ENCODE assay signal across 11 cellular contexts in the genomic region with DNA sequence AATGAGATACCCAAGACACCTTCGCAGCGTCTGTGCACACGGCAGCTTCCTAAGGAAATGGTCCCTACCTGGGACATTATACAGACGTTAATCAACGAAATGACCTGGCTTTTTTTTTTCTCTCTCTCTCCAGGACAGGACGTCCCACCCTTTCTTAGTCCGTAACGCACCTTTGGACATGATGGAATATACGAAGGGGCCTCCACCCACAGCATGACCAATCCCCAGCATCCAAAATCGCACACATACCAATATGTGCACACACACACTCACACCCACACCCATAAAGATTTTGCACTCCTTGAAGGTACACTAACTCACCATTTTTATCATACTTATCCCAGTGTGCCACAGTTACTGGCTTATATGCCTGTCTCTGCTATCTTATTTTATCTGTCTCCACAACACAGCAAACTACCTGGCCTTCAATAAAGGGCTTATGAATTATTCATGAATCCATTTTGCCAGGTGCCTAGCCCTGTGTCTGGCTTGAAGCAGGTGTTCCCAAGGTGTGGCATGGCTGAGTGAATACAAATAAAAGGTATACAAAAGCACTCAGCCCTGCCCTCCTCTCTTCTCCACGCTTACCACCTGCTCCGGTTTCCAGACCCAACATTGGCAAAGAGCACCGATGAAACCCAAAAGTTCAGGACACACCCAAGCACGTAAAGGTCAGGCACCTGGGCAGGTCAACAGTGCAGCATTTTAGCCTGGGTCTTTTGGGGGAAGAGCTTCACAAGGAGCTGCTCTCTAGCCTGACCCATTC. TPM values are rescaled to one million over a fixed set of nuclear protein-coding genes. Genes with fewer than 3 reads are reported as not detected.
DNase-seq lines count a peak whose midpoint lies in the region; ATAC-seq and TF ChIP-seq lines count a peak whose summit lies in the region.
"Had no signal": no experiment of that assay in that cellular context is flagged by ENCODE, and none has a peak within 500 bp of the region (broad histone marks: within the 10 kb centered on the region; RNA-seq: fewer than 3 reads in every experiment).

No MANE protein-coding gene starts in this region.

- WGBS in mammary epithelial cell (ENCODE audit: low coverage, missing lambda C conversion rate): 3% methylated on average over 8 of the region's 14 CpGs

- H2AFZ ChIP-seq in mammary epithelial cell (ENCODE audit: low read depth, low read length) (no peak overlapping the region), osteoblast (ENCODE audit: low read length) (no peak overlapping the region)

- peak overlapping the region; percentile 67 for H3K4me3 Mint-ChIP-seq in Calu3 (ENCODE audit: low read depth, unreplicated experiment)

- dilution Hi-C loops in mammary epithelial cell (cut with HindIII; ENCODE audit: low sequenced_read_pairs): no loop called here

- ATAC-seq in HG03039 (IDR thresholded peaks at IDR 0.05; ENCODE audit: unreplicated experiment): no peak

- no peaks in the 10 kb centered on the region for H3K9me3 ChIP-seq in mammary epithelial cell (replicated peaks; ENCODE audit: insufficient read depth, low read length)
- H3K9me3 ChIP-seq in osteoblast (ENCODE audit: low read depth, low read length): no peaks in the 10 kb centered on the region
- H3K9me3 ChIP-seq: thoracic aorta had no signal

- H3K79me2 ChIP-seq in mammary epithelial cell (ENCODE audit: insufficient read depth, low read length): peaks cover 75% of the 10 kb centered on the region
- H3K79me2 ChIP-seq in osteoblast (ENCODE audit: insufficient read depth, low read length): no peaks in the 10 kb centered on the region

- H3K4me2 ChIP-seq in mammary epithelial cell (ENCODE audit: insufficient read depth, low read depth, low read length): peak overlapping the region; percentile 91
- H3K4me2 ChIP-seq in osteoblast (ENCODE audit: insufficient read depth, low read length): peak overlapping the region; percentile 44

- no peaks in the 10 kb centered on the region for H3K9me3 Mint-ChIP-seq in Calu3 (ENCODE audit: low read depth, unreplicated experiment)

- H3K27me3 ChIP-seq in mammary epithelial cell (ENCODE audit: insufficient read depth, low read length): no peaks in the 10 kb centered on the region
- no peaks in the 10 kb centered on the region for H3K27me3 ChIP-seq in osteoblast (ENCODE audit: insufficient read depth, low read length)

- intact Hi-C loops in Calu3 (cut with micrococcal nuclease; ENCODE audit: unreplicated experiment): loop anchor here (10.0 kb wide), 2 partner anchors 48 to 158 kb away; no protein-coding TSS in a partner anchor
- intact Hi-C loops in mammary epithelial cell (cut with micrococcal nuclease): loop anchor here (2.0 to 10.0 kb wide), 2 partner anchors 88 to 158 kb away; no protein-coding TSS in a partner anchor

- TSS peak; percentile 14 for BruUV-seq in Calu3 (replicated peaks; lab: Mats Ljungman, UMichigan)
- TSS peak; percentile 61 for BruUV-seq in mammary epithelial cell (replicated peaks; lab: Mats Ljungman, UMichigan)

- H3K36me3 ChIP-seq in mammary epithelial cell (ENCODE audit: insufficient read depth, low read length) (no peaks in the 10 kb centered on the region), osteoblast (ENCODE audit: insufficient read depth, low read length) (no peaks in the 10 kb centered on the region)
- H3K36me3 ChIP-seq: thoracic aorta had no signal

- peaks cover 85% of the 10 kb centered on the region for H3K4me1 Mint-ChIP-seq in Calu3 (ENCODE audit: low read depth, unreplicated experiment)

- peak overlapping the region; percentile 81 for H3K27ac Mint-ChIP-seq in Calu3 (ENCODE audit: unreplicated experiment)

- peaks cover 57% of the 10 kb centered on the region for H3K36me3 Mint-ChIP-seq in Calu3 (ENCODE audit: insufficient read depth, unreplicated experiment)

- H4K20me1 ChIP-seq in mammary epithelial cell (ENCODE audit: insufficient read depth, low read length): peaks cover 5% of the 10 kb centered on the region
- no peaks in the 10 kb centered on the region for H4K20me1 ChIP-seq in osteoblast (ENCODE audit: insufficient read depth, low read length)

- no peaks in the 10 kb centered on the region for H3K27me3 Mint-ChIP-seq in Calu3 (ENCODE audit: unreplicated experiment)

- H3K4me1 ChIP-seq in mammary epithelial cell (ENCODE audit: insufficient read depth, low read length) (peaks cover 48% of the 10 kb centered on the region), osteoblast (ENCODE audit: insufficient read depth, low read length) (peaks cover 43% of the 10 kb centered on the region)

- peak overlapping the region; percentile 64 to 90 (median 87) for H3K4me3 ChIP-seq in mammary epithelial cell (replicated peaks in 1 of 3; ENCODE audit: insufficient read depth in 1 of 3, low read depth in 2 of 3, low read length in 3 of 3)
- no peak overlapping the region for H3K4me3 ChIP-seq in osteoblast (ENCODE audit: insufficient read depth, low read length)
- H3K4me3 ChIP-seq: thoracic aorta had no signal

- in situ Hi-C loops in mammary epithelial cell (cut with MboI; ENCODE audit: low sequenced_read_pairs in 2 of 2): loop anchor here in 1 of 2 donors (5.0 kb wide), 1 partner anchor 36 kb away; no protein-coding TSS in a partner anchor

- TF ChIP-seq CTCF in Calu3 (IDR thresholded peaks at IDR 0.05; ENCODE audit: unreplicated experiment) (no peak), mammary epithelial cell (conservative IDR thresholded peaks at IDR 0.05 in 1 of 2, IDR thresholded peaks at IDR 0.05 in 1 of 2; ENCODE audit: extremely low read depth in 1 of 2, insufficient read depth in 1 of 2, low read depth in 1 of 2, low read length in 2 of 2) (no peak), osteoblast (IDR thresholded peaks at IDR 0.05; ENCODE audit: extremely low read depth, low read depth, low read length) (no peak)

- no peak for DNase-seq in Calu3
- peak; percentile 79 to 94 for DNase-seq in NCI-H2081 (lab: John Stamatoyannopoulos, UW)
- no peak for DNase-seq in mammary epithelial cell
- peak; percentile 72 for DNase-seq in osteoblast (ENCODE audit: insufficient read length, low spot score, missing footprints)
- no peak for DNase-seq in NCI-H524 treated with DMSO at 0.1 percent for 48 hours (lab: John Stamatoyannopoulos, UW)
- no peak for DNase-seq in stimulated activated CD4-positive, alpha-beta T cell treated with anti-CD3 and anti-CD28 coated beads, Interleukin-15, amount 100 ng/mL, for 24 hours
- no peak for DNase-seq in GM19238 (ENCODE audit: insufficient read length, low spot score)
- DNase-seq: activated CD4-positive, alpha-beta T cell treated with anti-CD3 and anti-CD28 coated beads for 48 hours; NCI-H1694 treated with DMSO at 0.1 percent for 48 hours had no signal

- H3K9ac ChIP-seq in mammary epithelial cell (ENCODE audit: insufficient read depth, low read length): peak overlapping the region; percentile 94

- H3K27ac ChIP-seq in mammary epithelial cell (ENCODE audit: insufficient read depth, low read depth, low read length): peak overlapping the region; percentile 92
- peak overlapping the region; percentile 73 for H3K27ac ChIP-seq in osteoblast (ENCODE audit: low read depth, low read length)

- CTCF ChIA-PET in Calu3 (lab: Charles Lee) (interaction anchor here (0.8 to 1.4 kb wide), 4 partner anchors 10 to 93 kb away, joined by 3 to 5 read pairs (median 4); partner anchors contain the start of gene TNFRSF1A), mammary epithelial cell (lab: Charles Lee; ENCODE audit: low non-redundant PET) (interaction anchor here (0.6 kb wide), 1 partner anchor 380 kb away, joined by 3 read pairs; the partner anchor contains the start of gene MLF2)

RNA-seq across cellular contexts. Expression of gene SCNN1A, which starts 2.2 kb away (rescaled TPM):
- total RNA-seq in Calu3 (2022): 36.5 and 53.5 TPM in 2 replicates
- 100 to 1,000 TPM; 171 to 202 TPM for total RNA-seq in mammary epithelial cell
- 174 TPM for polyA plus RNA-seq in mammary epithelial cell
- 383 TPM for polyA minus RNA-seq in mammary epithelial cell
- total RNA-seq in osteoblast: under 0.01 and 0.36 TPM in 2 replicates

RNA-seq across cellular contexts. Expression of gene LTBR, which starts 10.8 kb away (rescaled TPM):
- 165 and 167 TPM in 2 replicates for total RNA-seq in Calu3 (2022)
- 100 to 1,000 TPM; 134 to 149 TPM for total RNA-seq in mammary epithelial cell
- polyA plus RNA-seq in mammary epithelial cell: 119 TPM
- polyA minus RNA-seq in mammary epithelial cell: 89.5 TPM
- 110 and 121 TPM in 2 replicates for total RNA-seq in osteoblast

RNA-seq across cellular contexts. Expression of gene TNFRSF1A, which starts 31.3 kb away (rescaled TPM):
- total RNA-seq in Calu3 (2022) (76.7 and 79.3 TPM in 2 replicates), mammary epithelial cell (100 to 1,000 TPM; 107 to 195 TPM), osteoblast (228 and 255 TPM in 2 replicates)
- polyA plus RNA-seq in mammary epithelial cell: 87.6 TPM
- polyA minus RNA-seq in mammary epithelial cell: 191 TPM

Comparison
In these comparisons a context has a peak if more than half of its experiments do, and no peak if none do; other contexts are left out.
1. DNase-seq: peak in NCI-H2081 (2 of 2) and osteoblast (single experiment); none in Calu3 (single experiment), mammary epithelial cell (single experiment), NCI-H524 treated with DMSO at 0.1 percent for 48 hours (single experiment), stimulated activated CD4-positive, alpha-beta T cell treated with anti-CD3 and anti-CD28 coated beads, Interleukin-15, amount 100 ng/mL, for 24 hours (single experiment) and GM19238 (single experiment).
2. RNA of gene SCNN1A, which starts 2.2 kb away (total RNA-seq): 171 to 202 TPM in mammary epithelial cell and 36.5 to 53.5 TPM in Calu3; under 0.01 to 0.36 TPM in osteoblast; every median in the first group is over 10 times any median in the second.